Comparison of ENCODE assay signal across 23 cellular contexts in genomic region chr15:22960126-22960525, GRCh38. TPM values are rescaled to one million over a fixed set of nuclear protein-coding genes. Genes with fewer than 3 reads are reported as not detected.
A peak's percentile ranks its signal among the peaks of the same experiment; 100 is the strongest.
DNase-seq lines count a peak whose midpoint lies in the region; ATAC-seq and TF ChIP-seq lines count a peak whose summit lies in the region.
"Had no signal": no experiment of that assay in that cellular context is flagged by ENCODE, and none has a peak within 500 bp of the region (broad histone marks: within the 10 kb centered on the region; RNA-seq: fewer than 3 reads in every experiment).

No MANE protein-coding gene starts in this region.

- H3K9me3 ChIP-seq in HEK293 (ENCODE audit: control insufficient read depth, insufficient read depth, low read depth, low read length) = no peaks in the 10 kb centered on the region
- H3K9me3 ChIP-seq in gastrocnemius medialis = no peaks in the 10 kb centered on the region
- H3K9me3 ChIP-seq: psoas muscle had no signal

- in situ Hi-C loops in gastrocnemius medialis (cut with MboI; ENCODE audit: low sequenced_read_pairs in 4 of 4) = no loop called here

- H3K4me3 ChIP-seq in HEK293 (ENCODE audit: low read depth, low read length) (no peak overlapping the region), gastrocnemius medialis (no peak overlapping the region), foreskin fibroblast (ENCODE audit: low read depth in 1 of 2, low read length in 2 of 2) (no peak overlapping the region)
- H3K4me3 ChIP-seq: psoas muscle, skin epidermis had no signal

- H3K27ac ChIP-seq in HEK293 (ENCODE audit: extremely low read depth, low read depth, low read length) (no peak overlapping the region), gastrocnemius medialis (peak overlapping the region; percentile 18 to 52 (median 40))
- H3K27ac ChIP-seq: WERI-Rb-1 had no signal

- intact Hi-C loops in gastrocnemius medialis (cut with DNase I; ENCODE audit: low total_unique reads) = no loop called here

- CTCF ChIA-PET in HEK293 (lab: Yijun Ruan, JAX) (no interaction called here), WTC11 (lab: Charles Lee) (interaction anchor here (0.8 to 1.0 kb wide), 2 partner anchors 76 kb away, joined by 3 read pairs; no protein-coding TSS in a partner anchor)

- DNase-seq in WTC11 (ENCODE audit: low spot score) (no peak), glutamatergic neuron (no peak), gastrocnemius medialis (no peak), foreskin fibroblast (no peak)
- DNase-seq: activated CD4-positive, alpha-beta T cell treated with anti-CD3 and anti-CD28 coated beads, Interleukin-2, amount 50 U/mL, for 1 hour; activated naive CD8-positive, alpha-beta T cell treated with anti-CD3 and anti-CD28 coated beads for 36 hours; effector memory CD4-positive, alpha-beta T cell; NCI-H2081; NCI-H226; psoas muscle; RPMI8226; stimulated activated CD4-positive, alpha-beta T cell treated with anti-CD3 and anti-CD28 coated beads, Interleukin-2, amount 100 ng/mL, for 24 hours; T-helper 9 cell; WERI-Rb-1 had no signal

- no peaks in the 10 kb centered on the region for H3K27me3 ChIP-seq in gastrocnemius medialis

- 0 out of 2 replicates have a peak, but pooled peaks cover 4% of the 10 kb centered on the region for H3K9me3 Mint-ChIP-seq in WTC11
- H3K9me3 Mint-ChIP-seq in glutamatergic neuron (ENCODE audit: unreplicated experiment) = peaks cover 13% of the 10 kb centered on the region
- H3K9me3 Mint-ChIP-seq: activated naive CD8-positive, alpha-beta T cell treated with anti-CD3 and anti-CD28 coated beads for 36 hours; CD14-positive monocyte; neural crest cell had no signal

- H3K4me1 Mint-ChIP-seq in WTC11 (peaks cover 5% of the 10 kb centered on the region), glutamatergic neuron (ENCODE audit: low read depth, unreplicated experiment) (peaks cover 31% of the 10 kb centered on the region)

- POLR2A ChIA-PET in HEK293 (lab: Yijun Ruan, JAX) (no interaction called here), WTC11 (lab: Charles Lee) (no interaction called here)

- H3K4me1 ChIP-seq in HEK293 (ENCODE audit: control insufficient read depth, insufficient read depth, low read length) (no peaks in the 10 kb centered on the region), gastrocnemius medialis (peaks cover 56% of the 10 kb centered on the region in 2 donors)

- no peak overlapping the region for H3K4me3 Mint-ChIP-seq in WTC11
- H3K4me3 Mint-ChIP-seq in glutamatergic neuron (ENCODE audit: unreplicated experiment) = no peak overlapping the region
- H3K4me3 Mint-ChIP-seq: activated naive CD8-positive, alpha-beta T cell treated with anti-CD3 and anti-CD28 coated beads for 36 hours; neural crest cell had no signal

- TF ChIP-seq CTCF in HEK293 (tag by site-specific recombination; IDR thresholded peaks at IDR 0.05) (no peak), WTC11 (IDR thresholded peaks at IDR 0.05) (no peak), glutamatergic neuron (IDR thresholded peaks at IDR 0.05; ENCODE audit: partially characterized antibody, unreplicated experiment) (no peak), gastrocnemius medialis (IDR thresholded peaks at IDR 0.05 in 4 of 5, conservative IDR thresholded peaks at IDR 0.05 in 1 of 5) (no peak), foreskin fibroblast (IDR thresholded peaks at IDR 0.05; ENCODE audit: low read depth, low read length) (no peak)

- no peaks in the 10 kb centered on the region; a peak in 1 of 3 replicates for H3K36me3 ChIP-seq in HEK293 (ENCODE audit: control insufficient read depth in 2 of 2, insufficient read depth in 1 of 2, low read length in 2 of 2)
- H3K36me3 ChIP-seq in gastrocnemius medialis = no peaks in the 10 kb centered on the region
- H3K36me3 ChIP-seq: WERI-Rb-1 had no signal

- no peak for ATAC-seq in WTC11
- ATAC-seq in gastrocnemius medialis = no peak
- no peak for ATAC-seq in GM18907 (IDR thresholded peaks at IDR 0.05; ENCODE audit: unreplicated experiment)
- no peak for ATAC-seq in GM19324 (IDR thresholded peaks at IDR 0.05; ENCODE audit: low FRiP score, unreplicated experiment)
- ATAC-seq in GM19452 (IDR thresholded peaks at IDR 0.05; ENCODE audit: unreplicated experiment) = no peak
- ATAC-seq: HCT116, psoas muscle, SK-N-SH treated with all-trans-retinoic acid at 6 μM for 48 hours had no signal

- H3K27ac Mint-ChIP-seq in WTC11 (peak overlapping the region; percentile 8; the same call in 1 of the 2 replicates), glutamatergic neuron (ENCODE audit: unreplicated experiment) (peak overlapping the region; percentile 62)
- H3K27ac Mint-ChIP-seq: activated naive CD8-positive, alpha-beta T cell treated with anti-CD3 and anti-CD28 coated beads for 36 hours had no signal

- H3K27me3 Mint-ChIP-seq in WTC11 (ENCODE audit: low read depth) = peaks cover 8% of the 10 kb centered on the region
- peaks cover 6% of the 10 kb centered on the region for H3K27me3 Mint-ChIP-seq in glutamatergic neuron (ENCODE audit: unreplicated experiment)
- H3K27me3 Mint-ChIP-seq: activated naive CD8-positive, alpha-beta T cell treated with anti-CD3 and anti-CD28 coated beads for 36 hours had no signal

- H3K36me3 Mint-ChIP-seq in WTC11 (peaks cover 3% of the 10 kb centered on the region; the same call in 1 of the 2 replicates), glutamatergic neuron (ENCODE audit: unreplicated experiment) (no peaks in the 10 kb centered on the region)
- H3K36me3 Mint-ChIP-seq: activated naive CD8-positive, alpha-beta T cell treated with anti-CD3 and anti-CD28 coated beads for 36 hours had no signal

- TF ChIP-seq POLR2A in gastrocnemius medialis (IDR thresholded peaks at IDR 0.05) = no peak

TF ChIP-seq in HEK293, 187 proteins besides CTCF, POLR2A, EP300 and RAD21:
- no peak for TF ChIP-seq ZNF610 (tag by site-specific recombination; IDR thresholded peaks at IDR 0.05; ENCODE audit: borderline replicate concordance)
- TF ChIP-seq ZFHX2 (tag by site-specific recombination; conservative IDR thresholded peaks at IDR 0.05) = peak; percentile 32; the same call in 1 of the 2 replicates
- TF ChIP-seq ZNF398 (tag by site-specific recombination; IDR thresholded peaks at IDR 0.05) = no peak
- TF ChIP-seq ZNF48 (tag by site-specific recombination; IDR thresholded peaks at IDR 0.05) = no peak
- TF ChIP-seq EGR2 (tag by site-specific recombination; IDR thresholded peaks at IDR 0.05; ENCODE audit: low read depth) = peak; percentile 34; the same call in 1 of the 2 replicates
TF ChIP-seq in HEK293: peak in this region for 2.

TF ChIP-seq in WTC11, 78 proteins besides CTCF, POLR2A, EP300 and RAD21 (continues in another document):
- TF ChIP-seq TCF7 (CRISPR knock-in tag; IDR thresholded peaks at IDR 0.05; ENCODE audit: low read depth) (no peak), RORB (CRISPR knock-in tag; IDR thresholded peaks at IDR 0.05) (no peak), MXD4 (CRISPR knock-in tag; IDR thresholded peaks at IDR 0.05; ENCODE audit: borderline replicate concordance) (no peak), NR2C2 (CRISPR knock-in tag; IDR thresholded peaks at IDR 0.05) (no peak), AFF4 (CRISPR knock-in tag; IDR thresholded peaks at IDR 0.05; ENCODE audit: borderline replicate concordance) (no peak), FOXP4 (CRISPR knock-in tag; IDR thresholded peaks at IDR 0.05) (no peak), ATF1 (CRISPR knock-in tag; IDR thresholded peaks at IDR 0.05) (no peak), OVOL2 (CRISPR knock-in tag; IDR thresholded peaks at IDR 0.05; ENCODE audit: borderline replicate concordance) (no peak), ZNF219 (CRISPR knock-in tag; IDR thresholded peaks at IDR 0.05; ENCODE audit: borderline replicate concordance) (no peak), SMAD3 (CRISPR knock-in tag; IDR thresholded peaks at IDR 0.05; ENCODE audit: borderline replicate concordance) (no peak)

RNA-seq across cellular contexts. Expression of gene CYFIP1, which starts 20.0 kb away (rescaled TPM):
- total RNA-seq in WTC11 (2021) (79.2 to 85.7 TPM (median 80.0 TPM) in 3 replicates), glutamatergic neuron (ENCODE audit: unreplicated experiment) (143 TPM), gastrocnemius medialis (10 to 100 TPM; 31.1 to 52.6 (median 37.4) TPM)
